In the genomic region with DNA sequence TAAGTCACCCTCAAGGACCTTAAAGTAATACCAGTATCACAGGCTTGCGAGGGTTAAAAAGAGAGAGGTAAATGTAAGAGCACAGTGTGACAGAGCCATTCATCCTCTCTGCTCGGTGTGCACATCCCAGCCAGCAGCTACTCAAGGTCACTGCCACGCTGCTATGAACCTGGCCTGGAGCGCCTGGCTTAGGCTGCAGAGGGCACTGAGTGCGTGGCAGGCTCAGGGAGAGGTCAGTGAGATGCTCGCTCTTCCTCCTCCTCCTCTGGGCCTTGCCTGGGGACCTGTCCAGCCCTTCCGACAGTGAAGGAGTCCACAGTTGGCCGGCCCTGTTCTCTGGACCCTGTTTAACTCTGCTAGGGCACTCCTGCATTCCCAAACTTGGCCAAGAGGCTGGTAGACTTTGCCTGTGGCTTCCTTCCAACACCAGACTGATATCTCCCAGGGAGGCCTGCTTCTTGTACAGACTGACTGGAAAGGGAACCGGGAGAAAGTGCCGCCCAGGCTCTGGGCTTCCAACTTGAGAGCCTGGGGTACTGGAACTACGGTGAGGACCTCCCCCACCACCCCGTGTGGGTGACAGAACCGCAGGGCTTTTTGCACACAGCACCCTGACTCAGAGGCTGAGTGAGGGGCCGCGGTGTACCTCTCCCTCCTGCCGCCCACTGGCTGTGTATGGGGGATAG, we compare ENCODE assay signal across 14 cellular contexts.
DNase-seq lines count a peak whose midpoint lies in the region; ATAC-seq and TF ChIP-seq lines count a peak whose summit lies in the region.
"Had no signal": no experiment of that assay in that cellular context is flagged by ENCODE, and none has a peak within 500 bp of the region (broad histone marks: within the 10 kb centered on the region; RNA-seq: fewer than 3 reads in every experiment).

No MANE protein-coding gene starts in this region.

- H3K27ac Mint-ChIP-seq in endodermal cell = no peak overlapping the region

- no peaks in the 10 kb centered on the region for H3K9me2 ChIP-seq in PC-3 (replicated peaks; ENCODE audit: low read length)

- H3K4me1 Mint-ChIP-seq in endodermal cell = no peaks in the 10 kb centered on the region

- H3K9me3 Mint-ChIP-seq in endodermal cell = peaks cover 5% of the 10 kb centered on the region

- H3K79me2 ChIP-seq in PC-3 (ENCODE audit: low read length) = no peaks in the 10 kb centered on the region

- TF ChIP-seq CTCF in PC-3 (conservative IDR thresholded peaks at IDR 0.05; ENCODE audit: low read depth, low read length) (no peak), endodermal cell (conservative IDR thresholded peaks at IDR 0.05) (no peak), lung (IDR thresholded peaks at IDR 0.05; ENCODE audit: control extremely low read depth, extremely low read depth) (no peak), spleen (IDR thresholded peaks at IDR 0.05 in 8 of 11, conservative IDR thresholded peaks at IDR 0.05 in 3 of 11) (no peak), brain microvascular endothelial cell (IDR thresholded peaks at IDR 0.05; ENCODE audit: low read depth, low read length, missing control alignments) (no peak)

- in situ Hi-C loops in brain microvascular endothelial cell (cut with HindIII; ENCODE audit: low pct_ligation_motif_present, low sequenced_read_pairs) = no loop called here

- ATAC-seq in PC-3 (peak; percentile 24; the same call in 1 of the 2 replicates), lung (ENCODE audit: insufficient read depth, low FRiP score) (no peak)

- TF ChIP-seq POLR2A in spleen (IDR thresholded peaks at IDR 0.05) = no peak

- 89 to 94% methylated on average over 10 to 16 of the region's 16 CpGs for WGBS in endodermal cell (ENCODE audit: insufficient coverage in 1 of 2, insufficient read length in 1 of 2), 2 experiments
- WGBS in lung, 2 donors = 78 to 82% methylated on average over 16 of the region's 16 CpGs
- 74 to 87% (median 86%) methylated on average over 14 to 16 of the region's 16 CpGs for WGBS in spleen, 5 donors

- H3K4me3 Mint-ChIP-seq in endodermal cell = no peak overlapping the region
- H3K4me3 Mint-ChIP-seq: brain had no signal

- no peaks in the 10 kb centered on the region for H4K20me1 ChIP-seq in PC-3 (ENCODE audit: low read length)

- no peaks in the 10 kb centered on the region for H3F3A ChIP-seq in PC-3 (ENCODE audit: low read length, unreplicated experiment)

- H3K9me3 ChIP-seq in PC-3 (ENCODE audit: low read length) (no peaks in the 10 kb centered on the region), endodermal cell (ENCODE audit: control insufficient read depth, low read length) (peaks cover 18% of the 10 kb centered on the region), lung (ENCODE audit: control insufficient read depth in 2 of 2, insufficient read depth in 1 of 2, low read length in 1 of 2) (no peaks in the 10 kb centered on the region), spleen (peaks cover 0 to 7% (median 0%) of the 10 kb centered on the region in 8 donors)
- H3K9me3 ChIP-seq: prostate gland had no signal

- H3K27me3 ChIP-seq in PC-3 (ENCODE audit: low read length) (no peaks in the 10 kb centered on the region), endodermal cell (ENCODE audit: control insufficient read depth, insufficient read depth, low read length, poor library complexity, severe bottlenecking) (no peaks in the 10 kb centered on the region), lung (ENCODE audit: control insufficient read depth, insufficient read depth) (no peaks in the 10 kb centered on the region), spleen (replicated peaks in 1 of 7) (no peaks in the 10 kb centered on the region), brain microvascular endothelial cell (replicated peaks) (no peaks in the 10 kb centered on the region)
- H3K27me3 ChIP-seq: BLaER1 treated with 17β-estradiol and CSF1 and Interleukin-3, amounts not matched to agents 10 nM and 100 nM had no signal

- H3K4me3 ChIP-seq in PC-3 (ENCODE audit: low read length) (no peak overlapping the region), endodermal cell (ENCODE audit: low read length) (no peak overlapping the region), lung (no peak overlapping the region), spleen (no peak overlapping the region), brain microvascular endothelial cell (ENCODE audit: low read depth, low read length) (no peak overlapping the region)
- H3K4me3 ChIP-seq: BLaER1 treated with 17β-estradiol and CSF1 and Interleukin-3, amounts not matched to agents 10 nM and 100 nM; prostate gland had no signal

- H3K36me3 ChIP-seq in PC-3 (ENCODE audit: low read depth, low read length) (peaks cover 43% of the 10 kb centered on the region), endodermal cell (ENCODE audit: control insufficient read depth, insufficient read depth, low read length) (peaks cover 56% of the 10 kb centered on the region), lung (ENCODE audit: control insufficient read depth in 2 of 2, insufficient read depth in 2 of 2, low read length in 2 of 2) (peaks cover 7 to 55% of the 10 kb centered on the region in 2 donors), spleen (peaks cover 5 to 100% (median 62%) of the 10 kb centered on the region in 6 donors), brain microvascular endothelial cell (replicated peaks) (peaks cover 88% of the 10 kb centered on the region)
- H3K36me3 ChIP-seq: prostate gland had no signal

- intact Hi-C loops in PC-3 (cut with micrococcal nuclease) = no loop called here
- intact Hi-C loops in spleen (cut with DNase I; ENCODE audit: low total_unique reads) = no loop called here

- H2AFZ ChIP-seq in PC-3 (ENCODE audit: low read length) = no peak overlapping the region

- no peak overlapping the region for H3K9ac ChIP-seq in PC-3 (ENCODE audit: low read length)
- H3K9ac ChIP-seq in endodermal cell (ENCODE audit: extremely low read depth, low read length, poor library complexity, severe bottlenecking) = no peak overlapping the region
- H3K9ac ChIP-seq: BLaER1 treated with 17β-estradiol and CSF1 and Interleukin-3, amounts not matched to agents 10 nM and 100 nM had no signal

- POLR2A ChIA-PET in PC-3 (lab: Charles Lee; ENCODE audit: unreplicated experiment) = interaction anchor here (0.6 kb wide), 1 partner anchor 53 kb away, joined by 3 read pairs; no protein-coding TSS in a partner anchor

- no TSS peak for BruUV-seq in PC-3 (replicated peaks; lab: Mats Ljungman, UMichigan)

- H3K36me3 Mint-ChIP-seq in endodermal cell (ENCODE audit: low read depth) = peaks cover 45% of the 10 kb centered on the region

- CTCF ChIA-PET in PC-3 (lab: Charles Lee) = no interaction called here

- H3K4me1 ChIP-seq in PC-3 (ENCODE audit: insufficient read depth, low read length) (no peaks in the 10 kb centered on the region), endodermal cell (ENCODE audit: control insufficient read depth, insufficient read depth, low read length) (no peaks in the 10 kb centered on the region), lung (ENCODE audit: control insufficient read depth in 2 of 2, insufficient read depth in 2 of 2, low read length in 2 of 2) (peaks cover 0 to 2% of the 10 kb centered on the region in 2 donors), spleen (no peaks in the 10 kb centered on the region)
- H3K4me1 ChIP-seq: prostate gland had no signal

- DNase-seq in PC-3 (no peak), endodermal cell (peak; percentile 47), lung (ENCODE audit: low spot score) (no peak), spleen (peak; percentile 71), EL (no peak), CD1c-positive myeloid dendritic cell (ENCODE audit: extremely low spot score) (no peak), brain microvascular endothelial cell (no peak), NCI-H2171 treated with DMSO at 0.1 percent for 48 hours (lab: John Stamatoyannopoulos, UW) (no peak)
- DNase-seq: activated CD4-positive, alpha-beta T cell treated with anti-CD3 and anti-CD28 coated beads for 48 hours; stimulated activated CD4-positive, alpha-beta T cell treated with anti-CD3 and anti-CD28 coated beads, Interleukin-4, amount 100 ng/mL, for 4 hours; stimulated activated naive CD4-positive, alpha-beta T cell treated with Interleukin-2 at 50 U/mL for 16 hours had no signal

- no peak overlapping the region for H3K27ac ChIP-seq in PC-3 (ENCODE audit: low read length)
- no peak overlapping the region for H3K27ac ChIP-seq in endodermal cell (ENCODE audit: low read depth, low read length)
- H3K27ac ChIP-seq in lung (ENCODE audit: low read depth in 1 of 2, low read length in 1 of 2) = peak overlapping the region; percentile 26 to 68
- peak overlapping the region in 1 of 8 donors; percentile 18 for H3K27ac ChIP-seq in spleen
- no peak overlapping the region for H3K27ac ChIP-seq in brain microvascular endothelial cell
- H3K27ac ChIP-seq: BLaER1 treated with 17β-estradiol and CSF1 and Interleukin-3, amounts not matched to agents 10 nM and 100 nM; prostate gland had no signal

- H3K27me3 Mint-ChIP-seq in endodermal cell (ENCODE audit: insufficient read depth) = no peaks in the 10 kb centered on the region
- H3K27me3 Mint-ChIP-seq: brain had no signal

- H3K4me2 ChIP-seq in PC-3 (ENCODE audit: low read length) = no peak overlapping the region

Comparison
In these comparisons a context has a peak if more than half of its experiments do, and no peak if none do; other contexts are left out.
1. DNase-seq: peak in endodermal cell (single experiment) and spleen (single experiment); none in PC-3 (single experiment), lung (single experiment), EL (single experiment), CD1c-positive myeloid dendritic cell (single experiment), brain microvascular endothelial cell (single experiment) and NCI-H2171 treated with DMSO at 0.1 percent for 48 hours (single experiment).
2. H3K27ac ChIP-seq: peak in lung (2 of 2); none in PC-3 (single experiment), endodermal cell (single experiment) and brain microvascular endothelial cell (single experiment).